Comparison of ENCODE assay signal across 24 cellular contexts in genomic region chr2:27285481-27285880, GRCh38. TPM values are rescaled to one million over a fixed set of nuclear protein-coding genes. Genes with fewer than 3 reads are reported as not detected.
DNase-seq lines count a peak whose midpoint lies in the region; ATAC-seq and TF ChIP-seq lines count a peak whose summit lies in the region.
"Had no signal": no experiment of that assay in that cellular context is flagged by ENCODE, and none has a peak within 500 bp of the region (broad histone marks: within the 10 kb centered on the region; RNA-seq: fewer than 3 reads in every experiment).

No MANE protein-coding gene starts in this region.

- H3K4me1 ChIP-seq in heart right ventricle (peaks cover 0 to 56% (median 19%) of the 10 kb centered on the region in 9 donors), right cardiac atrium (ENCODE audit: control insufficient read depth, insufficient read depth, low read length) (peaks cover 2% of the 10 kb centered on the region), skeletal muscle tissue (ENCODE audit: control insufficient read depth in 3 of 3, insufficient read depth in 3 of 3, low read length in 3 of 3) (peaks cover 41 to 62% (median 41%) of the 10 kb centered on the region in 3 donors), colonic mucosa (no peaks in the 10 kb centered on the region)

- H3K4me3 ChIP-seq in heart right ventricle (peak overlapping the region in 8 of 10 donors; percentile 45 to 69 (median 62)), right cardiac atrium (ENCODE audit: low read length) (peak overlapping the region; percentile 62), skeletal muscle tissue (ENCODE audit: low read length in 3 of 3) (peak overlapping the region; percentile 97 to 99 (median 98)), colonic mucosa (no peak overlapping the region)
- H3K4me3 ChIP-seq: A549; BLaER1 treated with 17β-estradiol and CSF1 and Interleukin-3, amounts not matched to agents 10 nM and 100 nM; GM12878; GM23338 had no signal

- intact Hi-C loops in heart right ventricle (cut with DNase I): loop anchor here in 3 of 10 donors (10.0 kb wide), 2 partner anchors 111 to 321 kb away; no protein-coding TSS in a partner anchor
- intact Hi-C loops in Right ventricle myocardium inferior (cut with DNase I): no loop called here
- intact Hi-C loops in right cardiac atrium (cut with DNase I): loop anchor here in 2 of 4 donors (10.0 kb wide), 1 partner anchor 191 kb away; no protein-coding TSS in a partner anchor
- intact Hi-C loops in left ventricle myocardium superior (cut with micrococcal nuclease): loop anchor here (10.0 kb wide), 1 partner anchor 191 kb away; no protein-coding TSS in a partner anchor
- intact Hi-C loops in posterior vena cava (cut with DNase I): loop anchor here in 1 of 2 donors (10.0 kb wide), 1 partner anchor 321 kb away; no protein-coding TSS in a partner anchor
- intact Hi-C loops in colonic mucosa (cut with DNase I): loop anchor here (10.0 kb wide), 1 partner anchor 321 kb away; no protein-coding TSS in a partner anchor

- DNase-seq in heart right ventricle (no peak), Right ventricle myocardium inferior (ENCODE audit: missing footprints) (no peak), right cardiac atrium (no peak), left ventricle myocardium superior (no peak), posterior vena cava (ENCODE audit: low spot score) (peak; percentile 40), colonic mucosa (no peak), DMS 273 (lab: John Stamatoyannopoulos, UW; ENCODE audit: unreplicated experiment) (no peak)
- DNase-seq: 8988T; ACHN; AML-193; BE2C; CD4-positive, alpha-beta T cell; CD8-positive, alpha-beta memory T cell; DMS53; DMS79 treated with DMSO at 0.1 percent for 48 hours; HCEC 1CT had no signal

- H3K9ac ChIP-seq in skeletal muscle tissue (ENCODE audit: low read depth in 1 of 3, low read length in 3 of 3) (peak overlapping the region; percentile 66 to 100 (median 98)), colonic mucosa (ENCODE audit: low read depth in 2 of 2, low read length in 2 of 2) (no peak overlapping the region)
- H3K9ac ChIP-seq: BLaER1 treated with 17β-estradiol and CSF1 and Interleukin-3, amounts not matched to agents 10 nM and 100 nM had no signal

- H3K27ac ChIP-seq in heart right ventricle (peak overlapping the region in 2 of 10 donors; percentile 96 to 97), right cardiac atrium (ENCODE audit: low read length) (no peak overlapping the region), skeletal muscle tissue (ENCODE audit: low read depth, low read length) (peak overlapping the region; percentile 99), colonic mucosa (no peak overlapping the region)
- H3K27ac ChIP-seq: A549; BLaER1 treated with 17β-estradiol and CSF1 and Interleukin-3, amounts not matched to agents 10 nM and 100 nM had no signal

- WGBS in heart right ventricle, 2 donors: 44 to 65% methylated on average over 6 of the region's 6 CpGs
- 59% methylated on average over 6 of the region's 6 CpGs for WGBS in right cardiac atrium

- peaks cover 0 to 7% (median 4%) of the 10 kb centered on the region in 7 donors for H3K27me3 ChIP-seq in heart right ventricle
- no peaks in the 10 kb centered on the region for H3K27me3 ChIP-seq in right cardiac atrium (ENCODE audit: control insufficient read depth, insufficient read depth)
- no peaks in the 10 kb centered on the region for H3K27me3 ChIP-seq in skeletal muscle tissue (ENCODE audit: control insufficient read depth in 3 of 3, insufficient read depth in 3 of 3, low read length in 3 of 3)
- H3K27me3 ChIP-seq in colonic mucosa: no peaks in the 10 kb centered on the region
- H3K27me3 ChIP-seq: BE2C; BLaER1 treated with 17β-estradiol and CSF1 and Interleukin-3, amounts not matched to agents 10 nM and 100 nM had no signal

- TF ChIP-seq CTCF in heart right ventricle (IDR thresholded peaks at IDR 0.05) (no peak), colonic mucosa (IDR thresholded peaks at IDR 0.05) (no peak)

- no peak for ATAC-seq in heart right ventricle
- ATAC-seq in Right ventricle myocardium inferior: no peak
- no peak for ATAC-seq in right cardiac atrium
- ATAC-seq in left ventricle myocardium superior: no peak
- ATAC-seq: A549, GM12878, GM23338 had no signal

- H3K9me3 ChIP-seq in heart right ventricle: no peaks in the 10 kb centered on the region
- H3K9me3 ChIP-seq in right cardiac atrium (ENCODE audit: control insufficient read depth, low read length): no peaks in the 10 kb centered on the region
- H3K9me3 ChIP-seq in skeletal muscle tissue (ENCODE audit: control insufficient read depth in 3 of 3, low read length in 3 of 3): no peaks in the 10 kb centered on the region
- no peaks in the 10 kb centered on the region for H3K9me3 ChIP-seq in colonic mucosa
- H3K9me3 ChIP-seq: A549; BE2C; BLaER1 treated with 17β-estradiol and CSF1 and Interleukin-3, amounts not matched to agents 10 nM and 100 nM had no signal

- no peaks in the 10 kb centered on the region for H3K36me3 ChIP-seq in heart right ventricle
- peaks cover 7 to 20% (median 10%) of the 10 kb centered on the region in 3 donors for H3K36me3 ChIP-seq in skeletal muscle tissue (ENCODE audit: control insufficient read depth in 3 of 3, insufficient read depth in 3 of 3, low read length in 3 of 3)
- no peaks in the 10 kb centered on the region for H3K36me3 ChIP-seq in colonic mucosa
- H3K36me3 ChIP-seq: BE2C; BLaER1 treated with 17β-estradiol and CSF1 and Interleukin-3, amounts not matched to agents 10 nM and 100 nM had no signal

RNA-seq across cellular contexts. Expression of gene TRIM54, which starts 3.3 kb away (rescaled TPM):
- total RNA-seq in heart right ventricle: 100 to 1,000 TPM; 204 to 303 (median 249) TPM
- polyA plus RNA-seq in heart right ventricle: 100 to 1,000 TPM; 131 to 568 TPM
- 282 TPM for total RNA-seq in Right ventricle myocardium inferior
- total RNA-seq in right cardiac atrium: 100 to 1,000 TPM; 101 to 188 (median 149) TPM
- polyA plus RNA-seq in right cardiac atrium: 144 TPM
- 291 TPM for total RNA-seq in left ventricle myocardium superior
- total RNA-seq in posterior vena cava: under 1 TPM; 0.32 to 0.52 TPM
- 60.0 TPM for total RNA-seq in skeletal muscle tissue
- total RNA-seq in colonic mucosa: under 1 TPM in 1 of 2 donors, not detected in 1; 0.24 TPM
- total RNA-seq: CD4-positive, alpha-beta T cell; Daoy; GM12878 had no signal
- polyA plus RNA-seq: CD14-positive monocyte; CD8-positive, alpha-beta memory T cell had no signal

RNA-seq across cellular contexts. Expression of gene DNAJC5G, which starts 10.2 kb away (rescaled TPM):
- total RNA-seq in heart right ventricle (1 to 10 TPM in 9 of 10 donors, under 1 TPM in 1; 0.94 to 6.0 (median 1.6) TPM), Right ventricle myocardium inferior (1.9 TPM), right cardiac atrium (1 to 10 TPM; 1.3 to 3.0 (median 1.8) TPM), left ventricle myocardium superior (2.1 TPM), posterior vena cava (1 to 10 TPM in 1 of 2 donors, under 1 TPM in 1; 0.19 to 1.0 TPM), skeletal muscle tissue (under 0.01 TPM), colonic mucosa (not detected)
- polyA plus RNA-seq in heart right ventricle (1 to 10 TPM in 1 of 2 donors, under 1 TPM in 1; 0.19 to 3.7 TPM), right cardiac atrium (2.2 TPM)
- total RNA-seq: CD4-positive, alpha-beta T cell; CD8-positive, alpha-beta memory T cell; Daoy; GM12878; H4 had no signal
- polyA plus RNA-seq: A549; CD14-positive monocyte; CD8-positive, alpha-beta memory T cell; GM12878; GM23338 had no signal

RNA-seq across cellular contexts. Expression of gene SLC30A3, which starts 22.6 kb away (rescaled TPM):
- total RNA-seq in heart right ventricle: 10 to 100 TPM in 7 of 10 donors, 1 to 10 TPM in 3; 6.0 to 35.8 (median 10.6) TPM
- polyA plus RNA-seq in heart right ventricle: 1 to 10 TPM; 4.3 to 7.4 TPM
- 10.1 TPM for total RNA-seq in Right ventricle myocardium inferior
- 10 to 100 TPM in 1 of 4 donors, 1 to 10 TPM in 3; 9.4 to 17.3 (median 9.6) TPM for total RNA-seq in right cardiac atrium
- polyA plus RNA-seq in right cardiac atrium: 7.3 TPM
- 9.4 TPM for total RNA-seq in left ventricle myocardium superior
- total RNA-seq in posterior vena cava: 1 to 10 TPM in 1 of 2 donors, under 1 TPM in 1; 0.24 to 1.4 TPM
- 0.52 TPM for total RNA-seq in skeletal muscle tissue
- total RNA-seq in colonic mucosa: not detected
- total RNA-seq: CD4-positive, alpha-beta T cell; GM12878 had no signal
- polyA plus RNA-seq: CD14-positive monocyte; CD8-positive, alpha-beta memory T cell had no signal

RNA-seq across cellular contexts. Expression of gene UCN, which starts 22.8 kb away (rescaled TPM):
- total RNA-seq in heart right ventricle (1 to 10 TPM in 5 of 10 donors, under 1 TPM in 4, not detected in 1; 0.51 to 2.0 (median 1.1) TPM), Right ventricle myocardium inferior (0.84 TPM), right cardiac atrium (1 to 10 TPM in 3 of 4 donors, under 1 TPM in 1; 0.96 to 3.3 (median 1.5) TPM), left ventricle myocardium superior (0.55 TPM), posterior vena cava (1 to 10 TPM in 1 of 2 donors, under 1 TPM in 1; 0.95 to 1.2 TPM), skeletal muscle tissue (1.0 TPM), colonic mucosa (1 to 10 TPM in 1 of 2 donors, under 1 TPM in 1; 0.74 to 1.0 TPM)
- polyA plus RNA-seq in heart right ventricle (1 to 10 TPM; 3.3 to 4.1 TPM), right cardiac atrium (0.72 TPM)
- total RNA-seq: H4 had no signal

RNA-seq across cellular contexts. Expression of gene MPV17, which starts 37.4 kb away (rescaled TPM):
- total RNA-seq in heart right ventricle (10 to 100 TPM; 40.8 to 84.9 (median 66.6) TPM), Right ventricle myocardium inferior (48.0 TPM), right cardiac atrium (10 to 100 TPM; 40.3 to 77.1 (median 56.4) TPM), left ventricle myocardium superior (47.2 TPM), posterior vena cava (10 to 100 TPM; 59.3 to 69.0 TPM), skeletal muscle tissue (23.0 TPM), colonic mucosa (10 to 100 TPM; 35.0 to 58.3 TPM)
- polyA plus RNA-seq in heart right ventricle (100 to 1,000 TPM in 1 of 2 donors, 10 to 100 TPM in 1; 93.9 to 220 TPM), right cardiac atrium (98.2 TPM)

Comparison
In these comparisons a context has a peak if more than half of its experiments do, and no peak if none do; other contexts are left out.
1. H3K9ac ChIP-seq: peak in skeletal muscle tissue (3 of 3); none in colonic mucosa (0 of 2).
2. RNA of gene TRIM54, which starts 3.3 kb away (total RNA-seq): 291 TPM in left ventricle myocardium superior (single experiment), 282 TPM in Right ventricle myocardium inferior (single experiment), 204 to 303 TPM in heart right ventricle, 101 to 188 TPM in right cardiac atrium and 60.0 TPM in skeletal muscle tissue (single experiment); 0.32 to 0.52 TPM in posterior vena cava and 0.24 TPM in colonic mucosa; every median in the first group is over 10 times any median in the second.